ENCODE assay signal across 12 cellular contexts in genomic region chr21:16280731-16281130, GRCh38.
DNase-seq lines count a peak whose midpoint lies in the region; ATAC-seq and TF ChIP-seq lines count a peak whose summit lies in the region.
"Had no signal": no experiment of that assay in that cellular context is flagged by ENCODE, and none has a peak within 500 bp of the region (broad histone marks: within the 10 kb centered on the region; RNA-seq: fewer than 3 reads in every experiment).

No MANE protein-coding gene starts in this region.

- H3K9me3 ChIP-seq in OCI-LY3 (ENCODE audit: insufficient read depth, low read length) (no peaks in the 10 kb centered on the region), esophagus squamous epithelium (no peaks in the 10 kb centered on the region), muscle layer of colon (ENCODE audit: low read length) (no peaks in the 10 kb centered on the region), thoracic aorta (no peaks in the 10 kb centered on the region)

- H3K9me3 Mint-ChIP-seq in CD14-positive monocyte: peaks cover 0 to 3% (median 0%) of the 10 kb centered on the region in 7 donors
- H3K9me3 Mint-ChIP-seq: T-helper 1 cell treated with Interleukin-12 subunit alpha and Interleukin-12 subunit beta and Interleukin-4 antibody, amounts not matched to agents 30 μg/mL and 1 μg/mL, for 36 hours had no signal

- H3K27me3 ChIP-seq in OCI-LY3 (ENCODE audit: low read depth, low read length): no peaks in the 10 kb centered on the region
- no peaks in the 10 kb centered on the region for H3K27me3 ChIP-seq in esophagus squamous epithelium
- H3K27me3 ChIP-seq in muscle layer of colon (ENCODE audit: control insufficient read depth in 1 of 2, insufficient read depth in 2 of 2, low read length in 2 of 2): no peaks in the 10 kb centered on the region
- H3K27me3 ChIP-seq in thoracic aorta (replicated peaks; ENCODE audit: insufficient read depth): no peaks in the 10 kb centered on the region

- H3K4me3 Mint-ChIP-seq in CD14-positive monocyte: no peak overlapping the region
- H3K4me3 Mint-ChIP-seq: T-helper 1 cell treated with Interleukin-12 subunit alpha and Interleukin-12 subunit beta and Interleukin-4 antibody, amounts not matched to agents 30 μg/mL and 1 μg/mL, for 36 hours had no signal

- H3K4me1 ChIP-seq in OCI-LY3 (ENCODE audit: low read length) (no peaks in the 10 kb centered on the region), esophagus squamous epithelium (peaks cover 4 to 47% (median 10%) of the 10 kb centered on the region in 3 donors), muscle layer of colon (ENCODE audit: insufficient read depth, low read length) (peaks cover 7% of the 10 kb centered on the region), thoracic aorta (ENCODE audit: control insufficient read depth in 1 of 2, low read depth in 2 of 2) (peaks cover 10 to 30% of the 10 kb centered on the region in 2 donors)

- H3K27me3 Mint-ChIP-seq in CD14-positive monocyte (ENCODE audit: low read depth in 3 of 3): no peaks in the 10 kb centered on the region

- no peak overlapping the region for H3K4me2 ChIP-seq in OCI-LY3 (ENCODE audit: low read length)

- no peaks in the 10 kb centered on the region for H3K36me3 Mint-ChIP-seq in CD14-positive monocyte

- no peak overlapping the region for H3K4me3 ChIP-seq in OCI-LY3 (ENCODE audit: low read length)
- H3K4me3 ChIP-seq in esophagus squamous epithelium: peak overlapping the region in 3 of 4 donors; percentile 23 to 50 (median 29)
- peak overlapping the region in 1 of 2 donors; percentile 39 for H3K4me3 ChIP-seq in muscle layer of colon (ENCODE audit: low read depth in 1 of 2, low read length in 2 of 2)
- H3K4me3 ChIP-seq in thoracic aorta: peak overlapping the region; percentile 49

- H2AFZ ChIP-seq in OCI-LY3 (ENCODE audit: low read depth, low read length): 0 out of 2 replicates have a peak overlapping the region, but pooled peaks have one; percentile 30

- H3K27ac ChIP-seq in OCI-LY3 (ENCODE audit: low read length) (no peak overlapping the region), esophagus squamous epithelium (peak overlapping the region in 3 of 4 donors; percentile 60 to 77 (median 63)), muscle layer of colon (ENCODE audit: low read depth, low read length) (peak overlapping the region; percentile 6), thoracic aorta (peak overlapping the region in 1 of 2 donors; percentile 37)

- DNase-seq in esophagus squamous epithelium (lab: John Stamatoyannopoulos, UW) (no peak), thoracic aorta (ENCODE audit: low spot score) (no peak), H4 (ENCODE audit: low spot score) (no peak), CD14-positive monocyte (ENCODE audit: low spot score) (no peak)
- DNase-seq: activated CD8-positive, alpha-beta memory T cell treated with anti-CD3 and anti-CD28 coated beads, Interleukin-2, amount 50 U/mL, for 48 hours; DMS 273 treated with DMSO at 0.1 percent for 48 hours; NCI-H524 had no signal

- TF ChIP-seq CTCF in OCI-LY3 (IDR thresholded peaks at IDR 0.05; ENCODE audit: low read depth, low read length) (no peak), esophagus squamous epithelium (IDR thresholded peaks at IDR 0.05) (no peak), thoracic aorta (IDR thresholded peaks at IDR 0.05) (no peak), CD14-positive monocyte (IDR thresholded peaks at IDR 0.05) (no peak)

- no peaks in the 10 kb centered on the region for H3K79me2 ChIP-seq in OCI-LY3 (ENCODE audit: low read length)

- intact Hi-C loops in esophagus squamous epithelium (cut with DNase I): no loop called here
- intact Hi-C loops in CD14-positive monocyte (cut with micrococcal nuclease): no loop called here

- no peaks in the 10 kb centered on the region for H4K20me1 ChIP-seq in OCI-LY3 (ENCODE audit: insufficient read depth, low read length)

- ATAC-seq in thoracic aorta (ENCODE audit: insufficient number of reproducible peaks, low FRiP score, low read depth): no peak
- ATAC-seq in GM19463 (IDR thresholded peaks at IDR 0.05; ENCODE audit: unreplicated experiment): no peak
- no peak for ATAC-seq in HG03039 (IDR thresholded peaks at IDR 0.05; ENCODE audit: unreplicated experiment)

- WGBS in esophagus squamous epithelium, 2 donors: 46 to 57% methylated on average over 2 of the region's 2 CpGs

- H3K27ac Mint-ChIP-seq in CD14-positive monocyte: no peak overlapping the region
- H3K27ac Mint-ChIP-seq: T-helper 1 cell treated with Interleukin-12 subunit alpha and Interleukin-12 subunit beta and Interleukin-4 antibody, amounts not matched to agents 30 μg/mL and 1 μg/mL, for 36 hours had no signal

- no peaks in the 10 kb centered on the region for H3K36me3 ChIP-seq in OCI-LY3 (replicated peaks; ENCODE audit: low read depth, low read length)
- H3K36me3 ChIP-seq in esophagus squamous epithelium: no peaks in the 10 kb centered on the region
- H3K36me3 ChIP-seq in muscle layer of colon (ENCODE audit: insufficient read depth, low read length): no peaks in the 10 kb centered on the region
- H3K36me3 ChIP-seq in thoracic aorta: no peaks in the 10 kb centered on the region

- H3K4me1 Mint-ChIP-seq in CD14-positive monocyte: no peaks in the 10 kb centered on the region

- H3K9ac ChIP-seq in OCI-LY3 (ENCODE audit: low read length): no peak overlapping the region
- no peak overlapping the region for H3K9ac ChIP-seq in muscle layer of colon (ENCODE audit: low read length)

- no peak for TF ChIP-seq POLR2A in esophagus squamous epithelium (IDR thresholded peaks at IDR 0.05)
